Comparison of ENCODE assay signal across 10 cellular contexts in genomic region chr21:38139380-38140168, GRCh38.
DNase-seq lines count a peak whose midpoint lies in the region; ATAC-seq and TF ChIP-seq lines count a peak whose summit lies in the region.
"Had no signal": no experiment of that assay in that cellular context is flagged by ENCODE, and none has a peak within 500 bp of the region (broad histone marks: within the 10 kb centered on the region; RNA-seq: fewer than 3 reads in every experiment).

No MANE protein-coding gene starts in this region.

- peak; percentile 86 for ATAC-seq in RWPE2 (ENCODE audit: low read depth)
- no peak for ATAC-seq in left colon
- ATAC-seq: Panc1 had no signal

- TF ChIP-seq CTCF in RWPE2 (IDR thresholded peaks at IDR 0.05; ENCODE audit: poor library complexity, severe bottlenecking) = no peak

- intact Hi-C loops in left colon (cut with DNase I, micrococcal nuclease) = no loop called here

- H3K27me3 ChIP-seq in RWPE2 (ENCODE audit: insufficient read depth, poor library complexity, severe bottlenecking) = no peaks in the 10 kb centered on the region

- H3K36me3 ChIP-seq in RWPE2 (ENCODE audit: low read depth) = no peaks in the 10 kb centered on the region

- H3K4me1 ChIP-seq in RWPE2 (ENCODE audit: insufficient read depth, poor library complexity, severe bottlenecking) = peaks cover 59% of the 10 kb centered on the region

- peak overlapping the region; percentile 98 for H3K27ac ChIP-seq in RWPE2 (ENCODE audit: poor library complexity, severe bottlenecking)

- DNase-seq in SIG-M5 treated with dmso at 0.1 percent for 504 hours (lab: John Stamatoyannopoulos, UW; ENCODE audit: unreplicated experiment) (peak; percentile 90), SIG-M5 (lab: John Stamatoyannopoulos, UW) (no peak), RWPE2 (ENCODE audit: low spot score) (peak; percentile 89), glomerular visceral epithelial cell (ENCODE audit: extremely low spot score) (peak; percentile 16), midbrain (lab: John Stamatoyannopoulos, UW) (no peak), NCI-H2227 (lab: John Stamatoyannopoulos, UW; ENCODE audit: unreplicated experiment) (no peak), MV-4-11 (lab: John Stamatoyannopoulos, UW) (no peak), left colon (no peak)
- DNase-seq: stimulated activated CD4-positive, alpha-beta T cell treated with anti-CD3 and anti-CD28 coated beads, Interleukin-2, amount 100 ng/mL, for 24 hours had no signal

- H3K9me3 ChIP-seq in RWPE2 (ENCODE audit: severe bottlenecking) = no peaks in the 10 kb centered on the region

- no peak overlapping the region for H3K4me3 ChIP-seq in RWPE2 (ENCODE audit: severe bottlenecking)

Comparison
In these comparisons a context has a peak if more than half of its experiments do, and no peak if none do; other contexts are left out.
1. DNase-seq: peak in SIG-M5 treated with dmso at 0.1 percent for 504 hours (single experiment), RWPE2 (single experiment) and glomerular visceral epithelial cell (single experiment); none in SIG-M5 (single experiment), midbrain (single experiment), NCI-H2227 (single experiment), MV-4-11 (single experiment) and left colon (0 of 2).